8 cellular contexts compared by ENCODE assay signal in the genomic region with DNA sequence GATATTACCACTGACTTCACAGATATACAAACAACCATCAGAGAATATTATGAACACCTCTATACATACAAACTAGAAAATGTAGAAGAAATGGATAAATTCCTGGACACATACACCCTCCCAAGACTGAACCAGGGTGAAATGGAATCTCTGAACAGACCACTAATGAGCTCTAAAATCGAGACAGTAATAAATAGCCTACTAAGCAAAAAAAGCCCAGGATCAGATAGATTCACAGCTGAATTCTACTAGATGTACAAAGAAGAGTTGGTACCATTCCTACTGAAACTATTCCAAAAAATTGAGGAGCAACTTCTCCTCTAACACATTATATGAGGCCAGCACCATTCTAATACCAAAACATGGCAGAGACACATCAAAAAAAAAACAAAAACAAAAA.
"Had no signal": no experiment of that assay in that cellular context is flagged by ENCODE, and none has a peak within 500 bp of the region (broad histone marks: within the 10 kb centered on the region; RNA-seq: fewer than 3 reads in every experiment).

No MANE protein-coding gene starts in this region.

- DNase-seq: GDM1, GF-D8 had no signal

- FAIRE-seq: G401.6, GM12878, GM12891, GM12892, GM18507, GM19239 had no signal

- ATAC-seq: GM12878 had no signal

- H3K4me3 ChIP-seq: GM12878 had no signal
